Comparison of ENCODE assay signal across 4 cellular contexts in the genomic region with DNA sequence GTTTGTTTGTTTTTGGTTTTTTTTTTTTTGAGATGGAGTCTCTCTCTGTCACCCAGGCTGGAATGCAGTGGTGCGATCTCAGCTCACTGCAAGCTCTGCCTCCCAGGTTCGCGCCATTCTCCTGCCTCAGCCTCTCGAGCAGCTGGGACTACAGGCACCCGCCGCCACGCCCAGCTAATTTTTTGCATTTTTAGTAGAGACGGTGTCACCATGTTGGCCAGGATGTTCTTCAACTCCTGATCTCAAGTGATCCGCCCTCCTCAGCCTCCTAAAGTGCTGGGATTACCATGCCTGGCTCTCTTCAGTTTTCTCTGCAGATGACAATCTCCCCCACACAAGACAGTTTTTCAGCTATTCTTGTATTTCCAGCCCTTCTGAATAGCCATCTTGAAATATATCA. TPM values are rescaled to one million over a fixed set of nuclear protein-coding genes. Genes with fewer than 3 reads are reported as not detected.
"Had no signal": no experiment of that assay in that cellular context is flagged by ENCODE, and none has a peak within 500 bp of the region (broad histone marks: within the 10 kb centered on the region; RNA-seq: fewer than 3 reads in every experiment).

No MANE protein-coding gene starts in this region.

RNA-seq across cellular contexts. Expression of a gene that starts 9.7 kb away (rescaled TPM):
- total RNA-seq: LHCN-M2, MCF 10A, PC-3, Right ventricle myocardium inferior had no signal
